In the genomic region with DNA sequence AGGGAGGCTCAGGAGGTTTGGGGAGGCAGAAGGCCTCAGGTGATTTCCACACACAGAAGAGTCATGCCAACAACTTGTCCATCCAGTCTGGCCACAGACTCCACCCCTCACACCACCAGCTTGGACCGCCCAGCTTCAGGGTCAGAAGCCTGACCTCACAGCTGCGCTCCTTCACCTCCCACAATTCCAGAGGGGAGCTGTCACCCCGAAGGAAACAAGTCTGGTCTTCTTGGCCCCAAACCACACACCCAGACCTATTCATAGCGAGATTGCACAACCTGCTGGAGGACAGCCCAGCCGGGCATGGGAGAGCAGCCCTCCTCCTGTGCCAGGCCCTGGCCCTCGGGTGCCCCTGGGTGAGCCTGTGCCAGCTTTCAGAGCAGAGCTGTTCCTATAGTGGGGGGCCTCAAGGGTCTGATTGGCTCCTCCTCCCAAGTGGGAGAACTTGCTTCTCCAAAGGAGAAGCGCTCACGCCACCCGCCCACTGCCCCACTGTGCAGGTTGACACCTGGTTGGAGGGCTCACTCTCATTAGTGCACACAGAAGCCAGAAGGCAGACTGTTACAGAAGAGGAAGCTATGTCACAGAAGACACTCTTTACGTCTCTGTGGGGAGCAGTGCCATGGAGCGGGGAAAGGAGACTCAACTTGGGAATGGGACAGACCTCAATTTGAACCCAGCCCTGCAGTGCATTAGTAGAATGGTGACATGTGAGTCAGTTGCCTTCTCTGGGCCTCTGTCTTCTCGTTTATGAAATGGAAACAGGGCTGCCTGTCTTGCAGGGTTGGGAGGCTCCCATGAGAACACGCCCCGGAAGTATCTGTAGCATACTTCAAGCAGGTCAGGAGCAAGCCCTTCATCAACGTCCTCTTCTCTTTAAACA, we compare ENCODE assay signal across 9 cellular contexts.
DNase-seq lines count a peak whose midpoint lies in the region; ATAC-seq and TF ChIP-seq lines count a peak whose summit lies in the region.
"Had no signal": no experiment of that assay in that cellular context is flagged by ENCODE, and none has a peak within 500 bp of the region (broad histone marks: within the 10 kb centered on the region; RNA-seq: fewer than 3 reads in every experiment).

No MANE protein-coding gene starts in this region.

- 70 to 81% methylated on average over 8 to 15 of the region's 15 CpGs for WGBS in testis, 2 donors

- intact Hi-C loops in testis (cut with DNase I; ENCODE audit: low total_unique reads), result no loop called here

- TF ChIP-seq CTCF in HL-60 (IDR thresholded peaks at IDR 0.05; ENCODE audit: insufficient read depth, low read length) (no peak), testis (IDR thresholded peaks at IDR 0.05) (no peak), BE2C (IDR thresholded peaks at IDR 0.05; ENCODE audit: low read depth, low read length) (no peak)

- H3K4me3 ChIP-seq in HL-60 (replicated peaks; ENCODE audit: insufficient read depth, low read length), result peak overlapping the region; percentile 10
- no peak overlapping the region for H3K4me3 ChIP-seq in testis
- H3K4me3 ChIP-seq in BE2C (ENCODE audit: low read depth, low read length), result no peak overlapping the region
- no peak overlapping the region for H3K4me3 ChIP-seq in H7 (ENCODE audit: insufficient read depth, low read depth, low read length)

- peak overlapping the region; percentile 73 for H3K27ac ChIP-seq in HL-60 (replicated peaks)
- no peak overlapping the region for H3K27ac ChIP-seq in testis

- peaks cover 10% of the 10 kb centered on the region for H3K4me1 ChIP-seq in testis
- peaks cover 14% of the 10 kb centered on the region for H3K4me1 ChIP-seq in BE2C

- H3K9me3 ChIP-seq in testis (no peaks in the 10 kb centered on the region), BE2C (no peaks in the 10 kb centered on the region)

- no peak for TF ChIP-seq POLR2A in testis (IDR thresholded peaks at IDR 0.05)

- no peaks in the 10 kb centered on the region for H3K27me3 ChIP-seq in HL-60 (ENCODE audit: insufficient read depth, poor library complexity, severe bottlenecking)
- no peaks in the 10 kb centered on the region for H3K27me3 ChIP-seq in testis
- H3K27me3 ChIP-seq in BE2C, result no peaks in the 10 kb centered on the region
- no peaks in the 10 kb centered on the region for H3K27me3 ChIP-seq in H7 (ENCODE audit: control insufficient read depth, insufficient read depth, low read length)

- DNase-seq in HL-60 (ENCODE audit: low read depth in 1 of 2, low spot score in 1 of 2), result peak; percentile 84 to 91
- DNase-seq in amygdala (lab: John Stamatoyannopoulos, UW), result peak in 33 of 56 donors; percentile 5 to 59 (median 34)
- DNase-seq in hypothalamus (lab: John Stamatoyannopoulos, UW), result peak in 33 of 51 donors; percentile 13 to 79 (median 45)
- peak; percentile 69 for DNase-seq in testis
- no peak for DNase-seq in BE2C
- DNase-seq in SW 1271 (lab: John Stamatoyannopoulos, UW), result no peak
- no peak for DNase-seq in H7
- DNase-seq: stimulated activated CD4-positive, alpha-beta T cell treated with anti-CD3 and anti-CD28 coated beads, Interleukin-1b, Interleukin-23, amount 100 ng/mL, for 48 hours had no signal

- no peak for ATAC-seq in GM19452 (IDR thresholded peaks at IDR 0.05; ENCODE audit: unreplicated experiment)

- no peaks in the 10 kb centered on the region for H3K36me3 ChIP-seq in testis (ENCODE audit: low read depth, missing control alignments)
- no peaks in the 10 kb centered on the region for H3K36me3 ChIP-seq in BE2C
- no peaks in the 10 kb centered on the region for H3K36me3 ChIP-seq in H7 (replicated peaks; ENCODE audit: control insufficient read depth, insufficient read depth, low read length)

Comparison
In these comparisons a context has a peak if more than half of its experiments do, and no peak if none do; other contexts are left out.
1. DNase-seq: peak in HL-60 (2 of 2), amygdala (33 of 56), hypothalamus (33 of 51) and testis (single experiment); none in BE2C (single experiment), SW 1271 (0 of 2) and H7 (single experiment).